ENCODE assay signal across 2 cellular contexts in the genomic region with DNA sequence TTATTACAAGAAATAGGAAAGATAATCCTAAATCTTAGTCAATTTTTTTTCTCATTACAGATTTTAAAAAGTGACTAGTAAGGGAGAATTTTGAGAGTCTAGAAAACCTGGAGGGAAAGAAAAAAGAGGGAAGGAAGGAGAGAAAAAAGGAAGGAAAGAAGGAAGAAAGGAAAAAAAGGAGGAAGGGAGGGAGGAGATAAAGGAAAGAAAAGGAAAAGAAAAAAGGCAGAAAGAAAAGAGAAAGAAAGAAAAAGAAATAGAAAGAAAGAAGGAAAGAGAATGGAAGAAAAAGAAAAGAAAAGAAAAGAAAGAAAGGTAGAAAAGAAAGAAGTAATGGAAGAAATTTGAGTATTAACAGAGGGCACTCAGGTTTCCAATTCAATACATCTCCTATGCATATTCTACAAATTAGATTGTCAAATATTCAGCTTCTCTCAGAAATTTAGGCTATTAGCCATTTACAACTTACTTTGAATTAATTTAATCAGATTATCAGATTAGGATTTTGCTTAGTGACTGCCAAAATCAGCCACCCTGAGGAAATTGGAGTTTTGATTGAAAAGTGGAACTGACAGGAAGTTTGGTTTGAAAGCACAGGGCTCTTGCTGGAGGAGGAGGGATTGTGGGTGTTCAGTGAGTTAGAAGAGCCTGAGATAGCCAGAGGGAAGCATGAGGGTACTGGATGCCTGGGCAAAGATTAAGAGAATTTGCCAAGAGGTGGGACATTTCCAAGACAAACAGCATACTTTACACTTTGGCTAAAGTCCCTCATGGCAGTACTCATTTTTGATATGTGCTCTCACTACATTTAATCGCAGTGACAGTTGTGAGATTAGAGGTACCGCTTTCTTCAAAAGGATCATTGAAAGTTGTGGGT.
TF ChIP-seq lines count a peak whose summit lies in the region.

No MANE protein-coding gene starts in this region.

TF ChIP-seq in WTC11, 78 proteins besides CTCF, POLR2A, EP300 and RAD21:
- TF ChIP-seq, protein P1, sequence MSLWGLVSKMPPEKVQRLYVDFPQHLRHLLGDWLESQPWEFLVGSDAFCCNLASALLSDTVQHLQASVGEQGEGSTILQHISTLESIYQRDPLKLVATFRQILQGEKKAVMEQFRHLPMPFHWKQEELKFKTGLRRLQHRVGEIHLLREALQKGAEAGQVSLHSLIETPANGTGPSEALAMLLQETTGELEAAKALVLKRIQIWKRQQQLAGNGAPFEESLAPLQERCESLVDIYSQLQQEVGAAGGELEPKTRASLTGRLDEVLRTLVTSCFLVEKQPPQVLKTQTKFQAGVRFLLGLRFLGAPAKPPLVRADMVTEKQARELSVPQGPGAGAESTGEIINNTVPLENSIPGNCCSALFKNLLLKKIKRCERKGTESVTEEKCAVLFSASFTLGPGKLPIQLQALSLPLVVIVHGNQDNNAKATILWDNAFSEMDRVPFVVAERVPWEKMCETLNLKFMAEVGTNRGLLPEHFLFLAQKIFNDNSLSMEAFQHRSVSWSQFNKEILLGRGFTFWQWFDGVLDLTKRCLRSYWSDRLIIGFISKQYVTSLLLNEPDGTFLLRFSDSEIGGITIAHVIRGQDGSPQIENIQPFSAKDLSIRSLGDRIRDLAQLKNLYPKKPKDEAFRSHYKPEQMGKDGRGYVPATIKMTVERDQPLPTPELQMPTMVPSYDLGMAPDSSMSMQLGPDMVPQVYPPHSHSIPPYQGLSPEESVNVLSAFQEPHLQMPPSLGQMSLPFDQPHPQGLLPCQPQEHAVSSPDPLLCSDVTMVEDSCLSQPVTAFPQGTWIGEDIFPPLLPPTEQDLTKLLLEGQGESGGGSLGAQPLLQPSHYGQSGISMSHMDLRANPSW (CRISPR knock-in tag; conservative IDR thresholded peaks at IDR 0.05; ENCODE audit: low read depth) = no peak
- TF ChIP-seq, protein P2, sequence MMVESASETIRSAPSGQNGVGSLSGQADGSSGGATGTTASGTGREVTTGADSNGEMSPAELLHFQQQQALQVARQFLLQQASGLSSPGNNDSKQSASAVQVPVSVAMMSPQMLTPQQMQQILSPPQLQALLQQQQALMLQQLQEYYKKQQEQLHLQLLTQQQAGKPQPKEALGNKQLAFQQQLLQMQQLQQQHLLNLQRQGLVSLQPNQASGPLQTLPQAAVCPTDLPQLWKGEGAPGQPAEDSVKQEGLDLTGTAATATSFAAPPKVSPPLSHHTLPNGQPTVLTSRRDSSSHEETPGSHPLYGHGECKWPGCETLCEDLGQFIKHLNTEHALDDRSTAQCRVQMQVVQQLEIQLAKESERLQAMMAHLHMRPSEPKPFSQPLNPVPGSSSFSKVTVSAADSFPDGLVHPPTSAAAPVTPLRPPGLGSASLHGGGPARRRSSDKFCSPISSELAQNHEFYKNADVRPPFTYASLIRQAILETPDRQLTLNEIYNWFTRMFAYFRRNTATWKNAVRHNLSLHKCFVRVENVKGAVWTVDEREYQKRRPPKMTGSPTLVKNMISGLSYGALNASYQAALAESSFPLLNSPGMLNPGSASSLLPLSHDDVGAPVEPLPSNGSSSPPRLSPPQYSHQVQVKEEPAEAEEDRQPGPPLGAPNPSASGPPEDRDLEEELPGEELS (CRISPR knock-in tag; IDR thresholded peaks at IDR 0.05) = no peak
- TF ChIP-seq, protein P3, sequence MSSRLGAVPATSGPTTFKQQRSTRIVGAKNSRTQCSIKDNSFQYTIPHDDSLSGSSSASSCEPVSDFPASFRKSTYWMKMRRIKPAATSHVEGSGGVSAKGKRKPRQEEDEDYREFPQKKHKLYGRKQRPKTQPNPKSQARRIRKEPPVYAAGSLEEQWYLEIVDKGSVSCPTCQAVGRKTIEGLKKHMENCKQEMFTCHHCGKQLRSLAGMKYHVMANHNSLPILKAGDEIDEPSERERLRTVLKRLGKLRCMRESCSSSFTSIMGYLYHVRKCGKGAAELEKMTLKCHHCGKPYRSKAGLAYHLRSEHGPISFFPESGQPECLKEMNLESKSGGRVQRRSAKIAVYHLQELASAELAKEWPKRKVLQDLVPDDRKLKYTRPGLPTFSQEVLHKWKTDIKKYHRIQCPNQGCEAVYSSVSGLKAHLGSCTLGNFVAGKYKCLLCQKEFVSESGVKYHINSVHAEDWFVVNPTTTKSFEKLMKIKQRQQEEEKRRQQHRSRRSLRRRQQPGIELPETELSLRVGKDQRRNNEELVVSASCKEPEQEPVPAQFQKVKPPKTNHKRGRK (CRISPR knock-in tag; IDR thresholded peaks at IDR 0.05; ENCODE audit: borderline replicate concordance) = peak; percentile 66; the same call in 1 of the 2 replicates
- TF ChIP-seq, protein P4, sequence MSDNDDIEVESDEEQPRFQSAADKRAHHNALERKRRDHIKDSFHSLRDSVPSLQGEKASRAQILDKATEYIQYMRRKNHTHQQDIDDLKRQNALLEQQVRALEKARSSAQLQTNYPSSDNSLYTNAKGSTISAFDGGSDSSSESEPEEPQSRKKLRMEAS (CRISPR knock-in tag; IDR thresholded peaks at IDR 0.05) = no peak

TF ChIP-seq in liver, 16 proteins besides CTCF, POLR2A, EP300 and RAD21 (continued from another document):
- TF ChIP-seq SP1 (IDR thresholded peaks at IDR 0.05) (peak; percentile 85), YY1 (IDR thresholded peaks at IDR 0.05) (peak; percentile 87), FOXA1 (IDR thresholded peaks at IDR 0.05) (peak; percentile 74), TAF1 (conservative IDR thresholded peaks at IDR 0.05) (peak; percentile 66), JUND (IDR thresholded peaks at IDR 0.05) (peak; percentile 60 to 93), FOXA2 (IDR thresholded peaks at IDR 0.05) (peak; percentile 76)
- TF ChIP-seq, protein P5, sequence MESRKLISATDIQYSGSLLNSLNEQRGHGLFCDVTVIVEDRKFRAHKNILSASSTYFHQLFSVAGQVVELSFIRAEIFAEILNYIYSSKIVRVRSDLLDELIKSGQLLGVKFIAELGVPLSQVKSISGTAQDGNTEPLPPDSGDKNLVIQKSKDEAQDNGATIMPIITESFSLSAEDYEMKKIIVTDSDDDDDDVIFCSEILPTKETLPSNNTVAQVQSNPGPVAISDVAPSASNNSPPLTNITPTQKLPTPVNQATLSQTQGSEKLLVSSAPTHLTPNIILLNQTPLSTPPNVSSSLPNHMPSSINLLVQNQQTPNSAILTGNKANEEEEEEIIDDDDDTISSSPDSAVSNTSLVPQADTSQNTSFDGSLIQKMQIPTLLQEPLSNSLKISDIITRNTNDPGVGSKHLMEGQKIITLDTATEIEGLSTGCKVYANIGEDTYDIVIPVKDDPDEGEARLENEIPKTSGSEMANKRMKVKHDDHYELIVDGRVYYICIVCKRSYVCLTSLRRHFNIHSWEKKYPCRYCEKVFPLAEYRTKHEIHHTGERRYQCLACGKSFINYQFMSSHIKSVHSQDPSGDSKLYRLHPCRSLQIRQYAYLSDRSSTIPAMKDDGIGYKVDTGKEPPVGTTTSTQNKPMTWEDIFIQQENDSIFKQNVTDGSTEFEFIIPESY (IDR thresholded peaks at IDR 0.05) = peak; percentile 78
- TF ChIP-seq, protein P4 (IDR thresholded peaks at IDR 0.05) = peak; percentile 70
- TF ChIP-seq, protein P6, sequence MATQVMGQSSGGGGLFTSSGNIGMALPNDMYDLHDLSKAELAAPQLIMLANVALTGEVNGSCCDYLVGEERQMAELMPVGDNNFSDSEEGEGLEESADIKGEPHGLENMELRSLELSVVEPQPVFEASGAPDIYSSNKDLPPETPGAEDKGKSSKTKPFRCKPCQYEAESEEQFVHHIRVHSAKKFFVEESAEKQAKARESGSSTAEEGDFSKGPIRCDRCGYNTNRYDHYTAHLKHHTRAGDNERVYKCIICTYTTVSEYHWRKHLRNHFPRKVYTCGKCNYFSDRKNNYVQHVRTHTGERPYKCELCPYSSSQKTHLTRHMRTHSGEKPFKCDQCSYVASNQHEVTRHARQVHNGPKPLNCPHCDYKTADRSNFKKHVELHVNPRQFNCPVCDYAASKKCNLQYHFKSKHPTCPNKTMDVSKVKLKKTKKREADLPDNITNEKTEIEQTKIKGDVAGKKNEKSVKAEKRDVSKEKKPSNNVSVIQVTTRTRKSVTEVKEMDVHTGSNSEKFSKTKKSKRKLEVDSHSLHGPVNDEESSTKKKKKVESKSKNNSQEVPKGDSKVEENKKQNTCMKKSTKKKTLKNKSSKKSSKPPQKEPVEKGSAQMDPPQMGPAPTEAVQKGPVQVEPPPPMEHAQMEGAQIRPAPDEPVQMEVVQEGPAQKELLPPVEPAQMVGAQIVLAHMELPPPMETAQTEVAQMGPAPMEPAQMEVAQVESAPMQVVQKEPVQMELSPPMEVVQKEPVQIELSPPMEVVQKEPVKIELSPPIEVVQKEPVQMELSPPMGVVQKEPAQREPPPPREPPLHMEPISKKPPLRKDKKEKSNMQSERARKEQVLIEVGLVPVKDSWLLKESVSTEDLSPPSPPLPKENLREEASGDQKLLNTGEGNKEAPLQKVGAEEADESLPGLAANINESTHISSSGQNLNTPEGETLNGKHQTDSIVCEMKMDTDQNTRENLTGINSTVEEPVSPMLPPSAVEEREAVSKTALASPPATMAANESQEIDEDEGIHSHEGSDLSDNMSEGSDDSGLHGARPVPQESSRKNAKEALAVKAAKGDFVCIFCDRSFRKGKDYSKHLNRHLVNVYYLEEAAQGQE (IDR thresholded peaks at IDR 0.05) = peak; percentile 71
